In the genomic region with DNA sequence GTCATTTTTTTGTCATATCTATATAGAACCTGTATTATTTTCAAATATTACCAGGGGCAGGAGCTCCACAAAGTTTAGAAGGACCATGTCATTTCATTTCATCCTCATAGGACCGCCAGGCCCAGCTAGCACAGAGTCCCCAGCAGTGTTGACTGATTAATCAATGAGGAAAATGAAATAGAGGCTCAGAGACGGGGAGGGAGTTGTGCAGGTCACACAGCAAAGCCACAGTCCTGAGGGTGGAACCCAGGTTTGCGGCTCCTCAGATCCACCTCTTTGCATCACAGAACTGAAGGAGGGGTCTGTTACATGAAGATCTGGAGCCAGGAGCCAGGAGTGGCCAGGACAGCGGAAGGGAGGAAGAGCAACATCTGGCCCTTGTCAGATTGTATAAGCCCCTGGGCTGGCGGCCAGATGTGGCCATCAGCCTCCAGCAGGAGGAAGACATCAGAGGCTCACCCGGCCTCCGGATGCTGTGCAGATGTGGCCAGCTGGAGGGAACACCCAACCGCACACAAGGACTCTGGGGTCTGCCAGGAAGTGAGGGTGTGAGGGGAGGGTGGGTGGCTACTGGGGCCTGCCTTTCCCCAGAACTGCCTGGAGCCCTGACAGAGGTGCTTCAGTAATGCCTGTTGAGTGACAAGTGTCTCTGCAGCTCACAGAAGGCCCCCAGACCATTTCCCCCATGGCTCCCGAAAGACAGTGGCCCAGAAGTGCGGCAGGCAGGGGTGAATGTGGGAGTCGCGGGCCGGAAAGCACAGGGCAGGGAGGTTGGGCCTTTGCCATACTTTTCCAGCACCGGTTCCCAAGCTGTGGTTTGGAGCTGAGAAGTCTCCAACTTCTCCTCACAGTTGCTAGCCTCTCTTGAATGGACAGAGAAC, we compare ENCODE assay signal across 12 cellular contexts. TPM values are rescaled to one million over a fixed set of nuclear protein-coding genes. Genes with fewer than 3 reads are reported as not detected.
DNase-seq lines count a peak whose midpoint lies in the region; ATAC-seq and TF ChIP-seq lines count a peak whose summit lies in the region.
"Had no signal": no experiment of that assay in that cellular context is flagged by ENCODE, and none has a peak within 500 bp of the region (broad histone marks: within the 10 kb centered on the region; RNA-seq: fewer than 3 reads in every experiment).

No MANE protein-coding gene starts in this region.

- H3K27ac ChIP-seq in upper lobe of left lung (peak overlapping the region; percentile 70 to 80 (median 74)), substantia nigra (ENCODE audit: low read depth, low read length, poor library complexity, severe bottlenecking) (no peak overlapping the region), mammary epithelial cell (ENCODE audit: insufficient read depth, low read depth, low read length) (no peak overlapping the region)
- H3K27ac ChIP-seq: VCaP had no signal

- intact Hi-C loops in mammary epithelial cell (cut with micrococcal nuclease), result no loop called here

- WGBS in upper lobe of left lung, 2 donors, result 51 to 58% methylated on average over 11 to 14 of the region's 14 CpGs
- 72% methylated on average over 8 of the region's 14 CpGs for WGBS in mammary epithelial cell (ENCODE audit: low coverage, missing lambda C conversion rate)

- ATAC-seq in SK-N-SH treated with all-trans-retinoic acid at 6 μM for 48 hours, result no peak
- peak; percentile 68 to 78 for ATAC-seq in upper lobe of left lung (ENCODE audit: low FRiP score in 2 of 2)

- DNase-seq in fibroblast of mammary gland (ENCODE audit: low read depth) (peak; percentile 61), mucosa of gallbladder (ENCODE audit: low spot score) (peak; percentile 71), upper lobe of left lung (peak; percentile 62 to 78), glomerular visceral epithelial cell (ENCODE audit: extremely low spot score) (no peak), substantia nigra (lab: John Stamatoyannopoulos, UW) (no peak), NCI-H1694 (lab: John Stamatoyannopoulos, UW) (no peak), mammary epithelial cell (no peak)
- DNase-seq: central memory CD4-positive, alpha-beta T cell; head of caudate nucleus; stimulated activated CD4-positive, alpha-beta T cell treated with anti-CD3 and anti-CD28 coated beads, Interleukin-12 subunit alpha, Interleukin-12 subunit beta, amount 100 ng/mL, for 4 hours had no signal

- in situ Hi-C loops in mammary epithelial cell (cut with MboI; ENCODE audit: low sequenced_read_pairs in 2 of 2), result no loop called here

- dilution Hi-C loops in mammary epithelial cell (cut with HindIII; ENCODE audit: low sequenced_read_pairs), result no loop called here

- H2AFZ ChIP-seq in mammary epithelial cell (ENCODE audit: low read depth, low read length), result no peak overlapping the region

- H3K9me3 ChIP-seq in upper lobe of left lung (no peaks in the 10 kb centered on the region), mammary epithelial cell (replicated peaks; ENCODE audit: insufficient read depth, low read length) (no peaks in the 10 kb centered on the region)

- TF ChIP-seq CTCF in fibroblast of mammary gland (conservative IDR thresholded peaks at IDR 0.05; ENCODE audit: control insufficient read depth, insufficient read depth, low read depth, low read length), result no peak
- no peak for TF ChIP-seq CTCF in upper lobe of left lung (IDR thresholded peaks at IDR 0.05)
- no peak for TF ChIP-seq CTCF in mammary epithelial cell (conservative IDR thresholded peaks at IDR 0.05 in 1 of 2, IDR thresholded peaks at IDR 0.05 in 1 of 2; ENCODE audit: extremely low read depth in 1 of 2, insufficient read depth in 1 of 2, low read depth in 1 of 2, low read length in 2 of 2)

- peak in 2 of 4 donors; percentile 21 to 68 for TF ChIP-seq EP300 in upper lobe of left lung (IDR thresholded peaks at IDR 0.05)

- no peaks in the 10 kb centered on the region for H3K79me2 ChIP-seq in mammary epithelial cell (ENCODE audit: insufficient read depth, low read length)

- no peak overlapping the region for H3K4me2 ChIP-seq in mammary epithelial cell (ENCODE audit: insufficient read depth, low read depth, low read length)

- H3K27me3 ChIP-seq in upper lobe of left lung (no peaks in the 10 kb centered on the region), mammary epithelial cell (ENCODE audit: insufficient read depth, low read length) (no peaks in the 10 kb centered on the region)

- no peak overlapping the region for H3K4me3 ChIP-seq in fibroblast of mammary gland (ENCODE audit: control insufficient read depth, low read depth, low read length)
- H3K4me3 ChIP-seq in upper lobe of left lung, result no peak overlapping the region
- no peak overlapping the region for H3K4me3 ChIP-seq in mammary epithelial cell (replicated peaks in 1 of 3; ENCODE audit: insufficient read depth in 1 of 3, low read depth in 2 of 3, low read length in 3 of 3)

- H3K4me1 ChIP-seq in upper lobe of left lung (peaks cover 38 to 70% (median 59%) of the 10 kb centered on the region in 4 donors), mammary epithelial cell (ENCODE audit: insufficient read depth, low read length) (peaks cover 6% of the 10 kb centered on the region)

- H4K20me1 ChIP-seq in mammary epithelial cell (ENCODE audit: insufficient read depth, low read length), result no peaks in the 10 kb centered on the region

- no peaks in the 10 kb centered on the region for H3K36me3 ChIP-seq in upper lobe of left lung
- no peaks in the 10 kb centered on the region for H3K36me3 ChIP-seq in mammary epithelial cell (ENCODE audit: insufficient read depth, low read length)

- TF ChIP-seq POLR2A in upper lobe of left lung (IDR thresholded peaks at IDR 0.05), result no peak

- BruUV-seq in mammary epithelial cell (replicated peaks; lab: Mats Ljungman, UMichigan), result no TSS peak

- CTCF ChIA-PET in mammary epithelial cell (lab: Charles Lee; ENCODE audit: low non-redundant PET), result no interaction called here

- H3K9ac ChIP-seq in mammary epithelial cell (ENCODE audit: insufficient read depth, low read length), result no peak overlapping the region

TF ChIP-seq in SK-N-SH treated with all-trans-retinoic acid at 6 μM for 48 hours, 23 proteins besides CTCF, POLR2A, EP300 and RAD21 (continues in another document):
- TF ChIP-seq, protein P1, sequence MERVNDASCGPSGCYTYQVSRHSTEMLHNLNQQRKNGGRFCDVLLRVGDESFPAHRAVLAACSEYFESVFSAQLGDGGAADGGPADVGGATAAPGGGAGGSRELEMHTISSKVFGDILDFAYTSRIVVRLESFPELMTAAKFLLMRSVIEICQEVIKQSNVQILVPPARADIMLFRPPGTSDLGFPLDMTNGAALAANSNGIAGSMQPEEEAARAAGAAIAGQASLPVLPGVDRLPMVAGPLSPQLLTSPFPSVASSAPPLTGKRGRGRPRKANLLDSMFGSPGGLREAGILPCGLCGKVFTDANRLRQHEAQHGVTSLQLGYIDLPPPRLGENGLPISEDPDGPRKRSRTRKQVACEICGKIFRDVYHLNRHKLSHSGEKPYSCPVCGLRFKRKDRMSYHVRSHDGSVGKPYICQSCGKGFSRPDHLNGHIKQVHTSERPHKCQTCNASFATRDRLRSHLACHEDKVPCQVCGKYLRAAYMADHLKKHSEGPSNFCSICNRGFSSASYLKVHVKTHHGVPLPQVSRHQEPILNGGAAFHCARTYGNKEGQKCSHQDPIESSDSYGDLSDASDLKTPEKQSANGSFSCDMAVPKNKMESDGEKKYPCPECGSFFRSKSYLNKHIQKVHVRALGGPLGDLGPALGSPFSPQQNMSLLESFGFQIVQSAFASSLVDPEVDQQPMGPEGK (CRISPR knock-in tag; IDR thresholded peaks at IDR 0.05; ENCODE audit: borderline replicate concordance), result no peak
- TF ChIP-seq TCF4 (CRISPR knock-in tag; IDR thresholded peaks at IDR 0.05; ENCODE audit: borderline replicate concordance), result peak; percentile 26; the same call in 1 of the 2 replicates
- no peak for TF ChIP-seq BACH2 (CRISPR knock-in tag; IDR thresholded peaks at IDR 0.05; ENCODE audit: borderline replicate concordance)
- TF ChIP-seq ZFP30 (CRISPR knock-in tag; IDR thresholded peaks at IDR 0.05), result no peak
- TF ChIP-seq, protein P2, sequence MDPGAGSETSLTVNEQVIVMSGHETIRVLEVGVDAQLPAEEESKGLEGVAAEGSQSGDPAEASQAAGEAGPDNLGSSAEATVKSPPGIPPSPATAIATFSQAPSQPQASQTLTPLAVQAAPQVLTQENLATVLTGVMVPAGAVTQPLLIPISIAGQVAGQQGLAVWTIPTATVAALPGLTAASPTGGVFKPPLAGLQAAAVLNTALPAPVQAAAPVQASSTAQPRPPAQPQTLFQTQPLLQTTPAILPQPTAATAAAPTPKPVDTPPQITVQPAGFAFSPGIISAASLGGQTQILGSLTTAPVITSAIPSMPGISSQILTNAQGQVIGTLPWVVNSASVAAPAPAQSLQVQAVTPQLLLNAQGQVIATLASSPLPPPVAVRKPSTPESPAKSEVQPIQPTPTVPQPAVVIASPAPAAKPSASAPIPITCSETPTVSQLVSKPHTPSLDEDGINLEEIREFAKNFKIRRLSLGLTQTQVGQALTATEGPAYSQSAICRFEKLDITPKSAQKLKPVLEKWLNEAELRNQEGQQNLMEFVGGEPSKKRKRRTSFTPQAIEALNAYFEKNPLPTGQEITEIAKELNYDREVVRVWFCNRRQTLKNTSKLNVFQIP (CRISPR knock-in tag; IDR thresholded peaks at IDR 0.05; ENCODE audit: borderline replicate concordance, low read depth), result no peak
- peak; percentile 45; the same call in 1 of the 2 replicates for TF ChIP-seq ZNF70 (CRISPR knock-in tag; IDR thresholded peaks at IDR 0.05)

RNA-seq across cellular contexts. Expression of a gene that starts 21.2 kb away (rescaled TPM):
- total RNA-seq in mucosa of gallbladder (25.1 TPM), upper lobe of left lung (10 to 100 TPM in 3 of 6 donors, 1 to 10 TPM in 3; 3.1 to 20.6 (median 11.4) TPM), mammary epithelial cell (under 1 TPM in 1 of 2 donors, not detected in 1; under 0.01 TPM)
- not detected for polyA plus RNA-seq in mammary epithelial cell
- polyA minus RNA-seq in mammary epithelial cell, result not detected

RNA-seq across cellular contexts. Expression of a gene that starts 28.5 kb away (rescaled TPM):
- total RNA-seq in mucosa of gallbladder (3.3 TPM), upper lobe of left lung (10 to 100 TPM in 2 of 6 donors, 1 to 10 TPM in 3, under 1 TPM in 1; 0.66 to 21.3 (median 5.0) TPM), mammary epithelial cell (1 to 10 TPM in 1 of 2 donors, under 1 TPM in 1; 0.83 to 1.0 TPM)
- 0.29 TPM for polyA plus RNA-seq in mammary epithelial cell
- 3.5 TPM for polyA minus RNA-seq in mammary epithelial cell

RNA-seq across cellular contexts. Expression of a gene that starts 38.2 kb away (rescaled TPM):
- total RNA-seq in mucosa of gallbladder, result not detected
- 10 to 100 TPM in 1 of 6 donors, 1 to 10 TPM in 2, under 1 TPM in 2, not detected in 1; 0.47 to 12.0 (median 4.3) TPM for total RNA-seq in upper lobe of left lung
- not detected for total RNA-seq in mammary epithelial cell
- polyA plus RNA-seq in mammary epithelial cell, result not detected
- polyA minus RNA-seq in mammary epithelial cell, result not detected

Comparison
In these comparisons a context has a peak if more than half of its experiments do, and no peak if none do; other contexts are left out.
1. DNase-seq: peak in fibroblast of mammary gland (single experiment), mucosa of gallbladder (single experiment) and upper lobe of left lung (2 of 2); none in glomerular visceral epithelial cell (single experiment), substantia nigra (0 of 49), NCI-H1694 (single experiment) and mammary epithelial cell (single experiment).
2. H3K27ac ChIP-seq: peak in upper lobe of left lung (4 of 4); none in substantia nigra (single experiment) and mammary epithelial cell (single experiment).
3. RNA of a gene that starts 21.2 kb away (total RNA-seq): 25.1 TPM in mucosa of gallbladder (single experiment) and 3.1 to 20.6 TPM in upper lobe of left lung; under 0.01 TPM in mammary epithelial cell; every median in the first group is over 4 times any median in the second.